ENCODE assay signal across 8 cellular contexts in the genomic region with DNA sequence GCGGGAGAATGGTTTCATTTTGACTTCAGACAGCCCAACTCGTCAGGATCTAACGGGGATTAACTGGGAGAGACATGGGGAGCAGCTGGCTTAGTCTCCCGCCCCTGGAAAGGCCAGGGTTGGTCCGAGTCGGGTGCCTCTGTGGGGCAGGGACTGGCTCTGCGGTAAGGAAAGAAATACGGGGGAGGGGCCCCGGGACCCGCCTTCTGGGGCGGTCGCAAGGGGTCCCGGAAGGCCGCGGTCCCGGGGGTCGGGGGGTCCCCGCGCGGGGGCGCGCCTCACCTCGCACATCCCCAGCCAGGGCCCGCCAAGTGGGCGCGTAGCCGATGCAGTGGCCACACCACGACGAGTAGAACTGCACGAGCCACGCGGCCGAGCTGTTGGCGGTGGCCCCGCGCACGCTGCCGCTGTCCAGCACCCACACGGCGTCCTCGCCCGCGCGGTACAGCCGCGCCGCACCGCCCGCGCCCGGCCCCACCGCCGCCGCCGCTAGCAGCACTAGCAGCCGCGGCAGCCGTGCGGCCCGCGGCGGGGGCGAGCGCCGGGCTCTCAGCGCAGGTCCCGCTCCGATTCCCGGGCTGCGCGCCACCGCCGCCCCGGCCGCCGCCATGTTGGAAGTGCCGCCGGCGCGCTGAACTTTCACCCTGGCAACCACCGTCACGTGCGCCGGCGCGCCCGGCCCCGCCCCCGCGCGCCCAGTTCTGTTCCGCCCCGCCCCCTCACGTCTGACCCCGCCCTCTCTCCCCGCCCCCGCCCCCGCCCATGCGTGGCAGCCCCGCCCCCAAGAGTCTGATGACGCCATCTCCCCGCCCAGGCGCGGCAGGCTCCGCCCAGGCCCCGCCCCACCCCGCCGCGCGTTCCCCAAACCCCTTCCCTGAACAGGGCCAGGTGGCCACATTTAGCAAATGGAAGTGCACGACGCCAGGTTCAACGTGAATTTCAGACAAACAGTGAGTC. TPM values are rescaled to one million over a fixed set of nuclear protein-coding genes. Genes with fewer than 3 reads are reported as not detected.
DNase-seq lines count a peak whose midpoint lies in the region; ATAC-seq and TF ChIP-seq lines count a peak whose summit lies in the region.

A gene with protein sequence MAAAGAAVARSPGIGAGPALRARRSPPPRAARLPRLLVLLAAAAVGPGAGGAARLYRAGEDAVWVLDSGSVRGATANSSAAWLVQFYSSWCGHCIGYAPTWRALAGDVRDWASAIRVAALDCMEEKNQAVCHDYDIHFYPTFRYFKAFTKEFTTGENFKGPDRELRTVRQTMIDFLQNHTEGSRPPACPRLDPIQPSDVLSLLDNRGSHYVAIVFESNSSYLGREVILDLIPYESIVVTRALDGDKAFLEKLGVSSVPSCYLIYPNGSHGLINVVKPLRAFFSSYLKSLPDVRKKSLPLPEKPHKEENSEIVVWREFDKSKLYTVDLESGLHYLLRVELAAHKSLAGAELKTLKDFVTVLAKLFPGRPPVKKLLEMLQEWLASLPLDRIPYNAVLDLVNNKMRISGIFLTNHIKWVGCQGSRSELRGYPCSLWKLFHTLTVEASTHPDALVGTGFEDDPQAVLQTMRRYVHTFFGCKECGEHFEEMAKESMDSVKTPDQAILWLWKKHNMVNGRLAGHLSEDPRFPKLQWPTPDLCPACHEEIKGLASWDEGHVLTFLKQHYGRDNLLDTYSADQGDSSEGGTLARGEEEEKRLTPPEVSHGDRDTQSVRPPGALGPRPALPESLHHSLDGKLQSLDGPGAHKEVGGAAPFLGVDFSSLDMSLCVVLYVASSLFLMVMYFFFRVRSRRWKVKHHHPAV (minus strand): TSS at position 619 of the 957 bp plus-strand sequence. CDS start 9 bp downstream, at position 610.

- H2AFZ ChIP-seq in DND-41 (ENCODE audit: low read depth, low read length): peak within 1 kb of the TSS; percentile 67
- peak within 1 kb of the TSS; percentile 98 for H2AFZ ChIP-seq in HCT116 (ENCODE audit: low read depth, low read length, poor library complexity, severe bottlenecking)

- H3K79me2 ChIP-seq in DND-41 (ENCODE audit: insufficient read depth, low read length): peaks cover 48% of the 10 kb centered on the region
- peaks cover 50% of the 10 kb centered on the region for H3K79me2 ChIP-seq in HCT116 (ENCODE audit: insufficient read depth, low read length)

- H3K4me1 ChIP-seq in DND-41 (ENCODE audit: insufficient read depth, low read length) (peaks cover 28% of the 10 kb centered on the region), HCT116 (ENCODE audit: control insufficient read depth in 1 of 2, insufficient read depth in 2 of 2, low read length in 2 of 2) (peaks cover 16 to 24% of the 10 kb centered on the region in 2 experiments), right atrium auricular region (peaks cover 4 to 25% of the 10 kb centered on the region in 2 donors), urinary bladder (ENCODE audit: insufficient read depth) (no peaks in the 10 kb centered on the region)

- H3K27me3 ChIP-seq in DND-41 (ENCODE audit: insufficient read depth, low read length, poor library complexity) (no peaks in the 10 kb centered on the region), HCT116 (ENCODE audit: insufficient read depth, low read length) (no peaks in the 10 kb centered on the region), right atrium auricular region (no peaks in the 10 kb centered on the region)

- intact Hi-C loops in HCT116 (cut with micrococcal nuclease): no loop called here

- H3K36me3 ChIP-seq in DND-41 (ENCODE audit: insufficient read depth, low read length): peaks cover 16% of the 10 kb centered on the region
- H3K36me3 ChIP-seq in HCT116 (ENCODE audit: control insufficient read depth in 1 of 2, insufficient read depth in 2 of 2, low read length in 2 of 2): peaks cover 0 to 13% of the 10 kb centered on the region in 2 experiments; a peak in 1 of 4 replicates
- no peaks in the 10 kb centered on the region for H3K36me3 ChIP-seq in right atrium auricular region
- H3K36me3 ChIP-seq in urinary bladder (ENCODE audit: insufficient read depth): no peaks in the 10 kb centered on the region

- CTCF ChIA-PET in HCT116 (lab: Charles Lee): interaction anchor here (1.0 kb wide), 1 partner anchor 11 kb away, joined by 3 read pairs; no protein-coding TSS in a partner anchor

- WGBS in urinary bladder: under 1% methylated on average over 110 of the region's 113 CpGs

- H4K20me1 ChIP-seq in DND-41 (ENCODE audit: insufficient read depth, low read length): peaks cover 42% of the 10 kb centered on the region
- H4K20me1 ChIP-seq in HCT116 (ENCODE audit: insufficient read depth): peaks cover 7% of the 10 kb centered on the region; the same call in 1 of the 2 replicates

- no peak for TF ChIP-seq RAD21 in HCT116 (IDR thresholded peaks at IDR 0.05; ENCODE audit: low read depth)

- no peak for TF ChIP-seq POLR2A in HCT116 (IDR thresholded peaks at IDR 0.05; ENCODE audit: borderline replicate concordance, extremely low read depth, insufficient read depth, insufficient read length)

- H3K9me2 ChIP-seq in HCT116 (ENCODE audit: insufficient read depth): no peaks in the 10 kb centered on the region

- RAD21 ChIA-PET in HCT116 (lab: Charles Lee; ENCODE audit: low non-redundant PET in 1 of 2, low total read pairs in 2 of 2, uncharacterized antibody in 2 of 2, unreplicated experiment in 2 of 2): no interaction called here

- BruUV-seq in HCT116 (replicated peaks; lab: Mats Ljungman, UMichigan): no TSS peak

- POLR2A ChIA-PET in HCT116 (lab: Charles Lee): interaction anchor here (0.5 kb wide), 1 partner anchor 905 kb away, joined by 3 read pairs; no protein-coding TSS in a partner anchor

- DNase-seq in DND-41 (peak; percentile 79), HCT116 (ENCODE audit: low read depth, low spot score) (peak; percentile 54), NCI-H128 (lab: John Stamatoyannopoulos, UW; ENCODE audit: unreplicated experiment) (peak; percentile 64), anterior cingulate cortex (lab: John Stamatoyannopoulos, UW) (peak in 56 of 58 donors; percentile 29 to 91 (median 82)), right atrium auricular region (ENCODE audit: low spot score) (peak; percentile 82), pulmonary artery endothelial cell (ENCODE audit: low read depth, low spot score) (peak; percentile 24)
- peak; percentile 83 for DNase-seq in T-helper 2 cell treated with Interferon-gamma antibody and Interleukin-4, amounts not matched to agents 5 μg/mL and 100 μg/mL, for 36 hours (ENCODE audit: low spot score)

- peak within 1 kb of the TSS; percentile 36 for H3K27ac ChIP-seq in DND-41 (ENCODE audit: low read length)
- peak within 1 kb of the TSS; percentile 76 for H3K27ac ChIP-seq in HCT116 (ENCODE audit: low read depth, low read length)
- peak within 1 kb of the TSS in 1 of 2 donors; percentile 26 for H3K27ac ChIP-seq in right atrium auricular region
- no peak within 1 kb of the TSS for H3K27ac ChIP-seq in urinary bladder (ENCODE audit: low read depth)

- H3K27ac Mint-ChIP-seq in T-helper 2 cell treated with Interferon-gamma antibody and Interleukin-4, amounts not matched to agents 5 μg/mL and 100 μg/mL, for 36 hours: peak within 1 kb of the TSS; percentile 86

- H3K4me3 ChIP-seq in DND-41 (ENCODE audit: low read depth in 1 of 2, low read length in 2 of 2) (peak within 1 kb of the TSS; percentile 71 to 78), HCT116 (replicated peaks in 1 of 2; ENCODE audit: low read depth in 1 of 2, low read length in 2 of 2) (peak within 1 kb of the TSS; percentile 69 to 81), right atrium auricular region (peak within 1 kb of the TSS; percentile 64 to 82), urinary bladder (ENCODE audit: low read depth, low read length) (peak within 1 kb of the TSS; percentile 83)

- peak; percentile 73 for ATAC-seq in DND-41 (ENCODE audit: insufficient read depth, low read depth)
- peak; percentile 81 for ATAC-seq in HCT116

- H3K9me3 ChIP-seq in DND-41 (ENCODE audit: insufficient read depth, low read length, severe bottlenecking) (no peaks in the 10 kb centered on the region), HCT116 (ENCODE audit: control insufficient read depth in 1 of 2, insufficient read depth in 1 of 2, low read depth in 1 of 2, low read length in 2 of 2) (no peaks in the 10 kb centered on the region), right atrium auricular region (no peaks in the 10 kb centered on the region)

- H3K4me1 Mint-ChIP-seq in T-helper 2 cell treated with Interferon-gamma antibody and Interleukin-4, amounts not matched to agents 5 μg/mL and 100 μg/mL, for 36 hours (ENCODE audit: low read depth): peaks cover 29% of the 10 kb centered on the region

- peak within 1 kb of the TSS; percentile 92 for H3K4me3 Mint-ChIP-seq in T-helper 2 cell treated with Interferon-gamma antibody and Interleukin-4, amounts not matched to agents 5 μg/mL and 100 μg/mL, for 36 hours

- no peaks in the 10 kb centered on the region for H3K9me3 Mint-ChIP-seq in T-helper 2 cell treated with Interferon-gamma antibody and Interleukin-4, amounts not matched to agents 5 μg/mL and 100 μg/mL, for 36 hours

- peak within 1 kb of the TSS; percentile 60 for H3K9ac ChIP-seq in DND-41 (ENCODE audit: low read depth, low read length)
- H3K9ac ChIP-seq in HCT116 (ENCODE audit: low read length): peak within 1 kb of the TSS; percentile 81

- H3K4me2 ChIP-seq in DND-41 (ENCODE audit: insufficient read depth, low read length) (peak within 1 kb of the TSS; percentile 98), HCT116 (ENCODE audit: low read length) (peak within 1 kb of the TSS; percentile 82)

- H3K27me3 Mint-ChIP-seq in T-helper 2 cell treated with Interferon-gamma antibody and Interleukin-4, amounts not matched to agents 5 μg/mL and 100 μg/mL, for 36 hours (ENCODE audit: low read depth): peaks cover 4% of the 10 kb centered on the region

- TF ChIP-seq CTCF in DND-41 (IDR thresholded peaks at IDR 0.05; ENCODE audit: borderline replicate concordance, extremely low read depth, low read length, poor library complexity, severe bottlenecking) (no peak), HCT116 (IDR thresholded peaks at IDR 0.05 in 2 of 3, conservative IDR thresholded peaks at IDR 0.05 in 1 of 3; ENCODE audit: borderline replicate concordance in 1 of 3, insufficient read depth in 1 of 3, low read depth in 2 of 3, low read length in 2 of 3) (no peak), right atrium auricular region (IDR thresholded peaks at IDR 0.05) (no peak)

- H3K36me3 Mint-ChIP-seq in T-helper 2 cell treated with Interferon-gamma antibody and Interleukin-4, amounts not matched to agents 5 μg/mL and 100 μg/mL, for 36 hours (ENCODE audit: low read depth): peaks cover 5% of the 10 kb centered on the region

TF ChIP-seq in HCT116, 20 proteins besides CTCF, POLR2A, EP300 and RAD21 (continues in another document):
- TF ChIP-seq, protein P1, sequence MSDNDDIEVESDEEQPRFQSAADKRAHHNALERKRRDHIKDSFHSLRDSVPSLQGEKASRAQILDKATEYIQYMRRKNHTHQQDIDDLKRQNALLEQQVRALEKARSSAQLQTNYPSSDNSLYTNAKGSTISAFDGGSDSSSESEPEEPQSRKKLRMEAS (IDR thresholded peaks at IDR 0.05): peak; percentile 68; the same call in 1 of the 2 replicates
- no peak for TF ChIP-seq SRF (IDR thresholded peaks at IDR 0.05; ENCODE audit: low read depth)
- no peak for TF ChIP-seq JUND (IDR thresholded peaks at IDR 0.05)

RNA-seq across cellular contexts. Expression of the gene that starts here (rescaled TPM):
- total RNA-seq in HCT116 (2021; ENCODE audit: unreplicated experiment) (34.6 TPM), right atrium auricular region (1 to 10 TPM; 3.2 to 6.3 TPM), pulmonary artery endothelial cell (12.4 and 15.4 TPM in 2 replicates), urinary bladder (7.6 TPM)
- 18.1 and 23.6 TPM in 2 replicates for polyA plus RNA-seq in HCT116 (2012)
- 7.8 TPM for polyA plus RNA-seq in urinary bladder

Comparison
In these comparisons a context has a peak if more than half of its experiments do, and no peak if none do; other contexts are left out.
1. DNase-seq: peak in every context shown above with its lines; median percentile 83 in T-helper 2 cell treated with Interferon-gamma antibody and Interleukin-4, amounts not matched to agents 5 μg/mL and 100 μg/mL, for 36 hours; 82 in anterior cingulate cortex; 82 in right atrium auricular region; 79 in DND-41; 64 in NCI-H128; 54 in HCT116; 24 in pulmonary artery endothelial cell.